ENCODE assay signal across 21 cellular contexts in the genomic region with DNA sequence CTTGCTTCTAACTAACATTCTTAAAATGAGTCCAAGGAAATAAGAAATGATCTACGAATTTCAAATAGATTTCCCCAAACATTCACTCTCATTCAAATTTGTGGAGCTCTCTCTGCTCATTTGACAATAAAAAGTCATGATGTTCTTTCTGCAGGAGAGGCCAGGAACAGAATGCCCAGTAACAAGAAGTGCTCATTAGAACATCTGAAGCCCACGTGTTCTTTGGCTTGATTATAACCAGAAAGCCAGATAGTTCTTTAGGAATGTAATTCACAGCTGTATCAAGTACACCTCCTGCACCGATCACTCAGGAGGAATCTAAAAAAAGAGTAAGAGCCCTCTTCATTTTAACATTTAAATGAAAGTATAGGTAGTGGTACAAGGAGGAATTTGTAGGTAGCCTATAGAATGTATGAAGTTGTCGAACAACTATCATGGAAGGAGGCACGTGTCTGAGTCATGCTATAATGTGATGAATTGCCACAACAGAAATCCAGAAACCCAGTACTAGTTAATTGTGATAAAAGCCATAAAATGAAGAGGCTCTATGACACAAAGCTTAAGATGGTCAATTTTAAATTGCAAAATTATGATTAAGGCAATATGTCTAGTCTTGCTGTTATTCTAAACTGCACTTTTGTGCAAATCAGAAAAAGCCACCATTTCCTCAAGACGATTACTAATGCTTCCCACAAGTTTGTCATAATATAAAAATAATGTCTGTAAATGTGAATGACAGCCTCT. TPM values are rescaled to one million over a fixed set of nuclear protein-coding genes. Genes with fewer than 3 reads are reported as not detected.
A peak's percentile ranks its signal among the peaks of the same experiment; 100 is the strongest.
DNase-seq lines count a peak whose midpoint lies in the region; ATAC-seq, FAIRE-seq and TF ChIP-seq lines count a peak whose summit lies in the region.
"Had no signal": no experiment of that assay in that cellular context is flagged by ENCODE, and none has a peak within 500 bp of the region (broad histone marks: within the 10 kb centered on the region; RNA-seq: fewer than 3 reads in every experiment).

No MANE protein-coding gene starts in this region.

- H3K4me3 ChIP-seq in AG10803 (ENCODE audit: low read length) = no peak overlapping the region
- no peak overlapping the region for H3K4me3 ChIP-seq in bronchial epithelial cell (ENCODE audit: low read depth, low read length)
- H3K4me3 ChIP-seq: GM23338, SJCRH30 had no signal

- intact Hi-C loops in left ventricle myocardium superior (cut with micrococcal nuclease) = no loop called here

- no peak for TF ChIP-seq CTCF in AG10803 (conservative IDR thresholded peaks at IDR 0.05; ENCODE audit: low read length)
- TF ChIP-seq CTCF in bronchial epithelial cell (IDR thresholded peaks at IDR 0.05; ENCODE audit: insufficient read depth, low read length, severe bottlenecking) = no peak

- no peak for FAIRE-seq in bronchial epithelial cell (lab: Jason Lieb, UNC)

- DNase-seq in AG10803 (ENCODE audit: low read depth) = peak; percentile 60
- DNase-seq in EH (ENCODE audit: low read depth) = peak; percentile 13
- DNase-seq in bronchial epithelial cell (ENCODE audit: low read depth) = peak; percentile 54
- no peak for DNase-seq in left ventricle myocardium superior
- DNase-seq: ACHN, DMS79 treated with DMSO at 0.1 percent for 48 hours, KG1, NCI-H1048, NCI-H1436, NCI-H1930, NCI-H345, NCI-H524 treated with DMSO at 0.1 percent for 48 hours, SJCRH30 had no signal

- no peaks in the 10 kb centered on the region for H3K27me3 ChIP-seq in bronchial epithelial cell (ENCODE audit: control insufficient read depth, insufficient read depth, low read length)
- H3K27me3 ChIP-seq: SJCRH30 had no signal

- ATAC-seq in left ventricle myocardium superior = peak; percentile 73
- ATAC-seq in HG03039 (IDR thresholded peaks at IDR 0.05; ENCODE audit: unreplicated experiment) = no peak
- ATAC-seq in GM21737 (IDR thresholded peaks at IDR 0.05; ENCODE audit: unreplicated experiment) = no peak
- ATAC-seq in HG03025 (IDR thresholded peaks at IDR 0.05; ENCODE audit: low FRiP score, unreplicated experiment) = no peak
- no peak for ATAC-seq in GM19463 (IDR thresholded peaks at IDR 0.05; ENCODE audit: unreplicated experiment)
- ATAC-seq: GM23338, HCT116 had no signal

- no peaks in the 10 kb centered on the region for H3K36me3 ChIP-seq in bronchial epithelial cell (ENCODE audit: control insufficient read depth, insufficient read depth, low read length)

RNA-seq across cellular contexts. Expression of gene MEDAG, which starts 12.8 kb away (rescaled TPM):
- 0.53 TPM in 1 of 2 replicates, not detected in the other for total RNA-seq in bronchial epithelial cell
- total RNA-seq in left ventricle myocardium superior = 4.2 TPM
- total RNA-seq: G401 had no signal

RNA-seq across cellular contexts. Expression of gene TEX26, which starts 13.6 kb away (rescaled TPM):
- total RNA-seq in bronchial epithelial cell (not detected in 2 replicates), left ventricle myocardium superior (not detected)
- total RNA-seq: G401, GM23338, RPMI7951, SJCRH30 had no signal
